22 cellular contexts compared by ENCODE assay signal in the genomic region with DNA sequence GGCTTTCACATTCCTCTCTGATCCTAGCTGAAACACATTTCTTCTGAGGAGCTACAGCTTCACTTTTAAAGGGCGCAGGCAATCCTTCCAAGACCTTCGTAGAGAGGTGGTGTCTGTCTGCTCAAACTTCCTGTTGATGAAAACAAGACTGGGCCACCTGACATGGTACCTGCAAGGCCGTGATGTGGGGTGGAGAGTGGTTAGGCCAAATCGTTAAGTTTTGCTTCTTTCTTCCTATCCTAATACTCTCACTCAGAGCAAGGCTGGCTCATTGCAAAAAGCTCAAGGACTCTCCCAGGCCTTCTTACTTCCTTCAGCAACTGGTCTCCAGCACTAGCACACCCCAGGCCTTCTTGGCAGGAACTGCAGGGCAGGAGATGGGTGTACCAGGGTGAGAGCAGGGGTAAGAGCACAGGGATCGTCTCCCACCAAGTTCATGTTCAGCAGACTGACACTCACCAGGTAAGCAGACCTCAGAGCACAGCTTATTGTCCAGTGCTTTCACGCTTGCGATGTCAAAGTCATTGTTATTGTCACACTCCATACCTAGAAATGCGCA.
A peak's percentile ranks its signal among the peaks of the same experiment; 100 is the strongest.
DNase-seq lines count a peak whose midpoint lies in the region; ATAC-seq lines count a peak whose summit lies in the region.
"Had no signal": no experiment of that assay in that cellular context is flagged by ENCODE, and none has a peak within 500 bp of the region (broad histone marks: within the 10 kb centered on the region; RNA-seq: fewer than 3 reads in every experiment).

No MANE protein-coding gene starts in this region.

- H3K27ac ChIP-seq in stomach smooth muscle (ENCODE audit: low read length), result peak overlapping the region; percentile 84
- H3K27ac ChIP-seq: BLaER1 treated with 17β-estradiol and CSF1 and Interleukin-3, amounts not matched to agents 10 nM and 100 nM; parathyroid adenoma; vagina had no signal

- no peaks in the 10 kb centered on the region for H3K27me3 Mint-ChIP-seq in activated T-cell treated with anti-CD3 and anti-CD28 coated beads, Interleukin-2, amount 50 U/mL, for 24 hours

- no peaks in the 10 kb centered on the region for H3K9me3 Mint-ChIP-seq in activated T-cell treated with anti-CD3 and anti-CD28 coated beads, Interleukin-2, amount 50 U/mL, for 24 hours
- H3K9me3 Mint-ChIP-seq: nephron had no signal

- no peaks in the 10 kb centered on the region for H3K27me3 ChIP-seq in stomach smooth muscle (ENCODE audit: control insufficient read depth in 1 of 2, insufficient read depth in 2 of 2, low read length in 2 of 2)
- H3K27me3 ChIP-seq: BLaER1 treated with 17β-estradiol and CSF1 and Interleukin-3, amounts not matched to agents 10 nM and 100 nM; dorsolateral prefrontal cortex; gastroesophageal sphincter; vagina had no signal

- H3K4me3 ChIP-seq in stomach smooth muscle (ENCODE audit: low read length in 2 of 2), result no peak overlapping the region
- H3K4me3 ChIP-seq: BLaER1 treated with 17β-estradiol and CSF1 and Interleukin-3, amounts not matched to agents 10 nM and 100 nM; dorsolateral prefrontal cortex; gastroesophageal sphincter; HAP-1; vagina had no signal

- peaks cover 44% of the 10 kb centered on the region for H3K4me1 ChIP-seq in stomach smooth muscle (ENCODE audit: control insufficient read depth, insufficient read depth, low read length)
- H3K4me1 ChIP-seq: HAP-1, parathyroid adenoma, vagina had no signal

- H3K9me3 ChIP-seq in stomach smooth muscle (ENCODE audit: control insufficient read depth in 2 of 2, low read length in 2 of 2), result no peaks in the 10 kb centered on the region
- H3K9me3 ChIP-seq: BLaER1 treated with 17β-estradiol and CSF1 and Interleukin-3, amounts not matched to agents 10 nM and 100 nM; gastroesophageal sphincter; HAP-1; vagina had no signal

- ATAC-seq in GM21576 (IDR thresholded peaks at IDR 0.05; ENCODE audit: unreplicated experiment), result no peak
- ATAC-seq: esophagus mucosa, gastroesophageal sphincter, left cardiac atrium had no signal

- no peaks in the 10 kb centered on the region for H3K36me3 ChIP-seq in stomach smooth muscle (ENCODE audit: control insufficient read depth in 2 of 2, insufficient read depth in 2 of 2, low read length in 2 of 2)
- H3K36me3 ChIP-seq: BLaER1 treated with 17β-estradiol and CSF1 and Interleukin-3, amounts not matched to agents 10 nM and 100 nM; gastroesophageal sphincter; vagina had no signal

- H3K4me1 Mint-ChIP-seq in activated T-cell treated with anti-CD3 and anti-CD28 coated beads, Interleukin-2, amount 50 U/mL, for 24 hours (ENCODE audit: low read depth), result peaks cover 46% of the 10 kb centered on the region

- H3K4me3 Mint-ChIP-seq in activated T-cell treated with anti-CD3 and anti-CD28 coated beads, Interleukin-2, amount 50 U/mL, for 24 hours, result no peak overlapping the region
- H3K4me3 Mint-ChIP-seq: nephron had no signal

- peaks cover 85% of the 10 kb centered on the region for H3K36me3 Mint-ChIP-seq in activated T-cell treated with anti-CD3 and anti-CD28 coated beads, Interleukin-2, amount 50 U/mL, for 24 hours (ENCODE audit: low read depth)

- no peak overlapping the region for H3K9ac ChIP-seq in stomach smooth muscle (ENCODE audit: low read length in 2 of 2)
- H3K9ac ChIP-seq: BLaER1 treated with 17β-estradiol and CSF1 and Interleukin-3, amounts not matched to agents 10 nM and 100 nM; parathyroid adenoma had no signal

- peak; percentile 26 for DNase-seq in activated effector memory CD4-positive, alpha-beta T cell treated with Interleukin-2 at 50 U/mL for 16 hours
- no peak for DNase-seq in activated effector memory CD4-positive, alpha-beta T cell treated with anti-CD3 and anti-CD28 coated beads, Interleukin-2, amount 50 U/mL, for 16 hours
- DNase-seq in activated T-cell treated with anti-CD3 and anti-CD28 coated beads, Interleukin-2, amount 50 U/mL, for 24 hours, result peak; percentile 28
- DNase-seq in effector CD4-positive, alpha-beta T cell, result peak; percentile 22
- DNase-seq in DMS153 (lab: John Stamatoyannopoulos, UW), result no peak
- DNase-seq in NCI-H1092 (lab: John Stamatoyannopoulos, UW), result no peak
- DNase-seq: DMS 273 treated with DMSO at 0.1 percent for 48 hours; left cardiac atrium; NCI-H1105 treated with DMSO at 0.1 percent for 48 hours; NCI-H69; SHP77; stimulated activated CD4-positive, alpha-beta T cell treated with anti-CD3 and anti-CD28 coated beads, Interleukin-2, amount 100 ng/mL, for 24 hours had no signal

- peak overlapping the region; percentile 76 for H3K27ac Mint-ChIP-seq in activated T-cell treated with anti-CD3 and anti-CD28 coated beads, Interleukin-2, amount 50 U/mL, for 24 hours
- H3K27ac Mint-ChIP-seq: nephron had no signal

Comparison
In these comparisons a context has a peak if more than half of its experiments do, and no peak if none do; other contexts are left out.
1. DNase-seq: peak in activated effector memory CD4-positive, alpha-beta T cell treated with Interleukin-2 at 50 U/mL for 16 hours (single experiment), activated T-cell treated with anti-CD3 and anti-CD28 coated beads, Interleukin-2, amount 50 U/mL, for 24 hours (single experiment) and effector CD4-positive, alpha-beta T cell (single experiment); none in activated effector memory CD4-positive, alpha-beta T cell treated with anti-CD3 and anti-CD28 coated beads, Interleukin-2, amount 50 U/mL, for 16 hours (single experiment), DMS153 (single experiment) and NCI-H1092 (single experiment).